Comparison of ENCODE assay signal across 1 cellular context in the genomic region with DNA sequence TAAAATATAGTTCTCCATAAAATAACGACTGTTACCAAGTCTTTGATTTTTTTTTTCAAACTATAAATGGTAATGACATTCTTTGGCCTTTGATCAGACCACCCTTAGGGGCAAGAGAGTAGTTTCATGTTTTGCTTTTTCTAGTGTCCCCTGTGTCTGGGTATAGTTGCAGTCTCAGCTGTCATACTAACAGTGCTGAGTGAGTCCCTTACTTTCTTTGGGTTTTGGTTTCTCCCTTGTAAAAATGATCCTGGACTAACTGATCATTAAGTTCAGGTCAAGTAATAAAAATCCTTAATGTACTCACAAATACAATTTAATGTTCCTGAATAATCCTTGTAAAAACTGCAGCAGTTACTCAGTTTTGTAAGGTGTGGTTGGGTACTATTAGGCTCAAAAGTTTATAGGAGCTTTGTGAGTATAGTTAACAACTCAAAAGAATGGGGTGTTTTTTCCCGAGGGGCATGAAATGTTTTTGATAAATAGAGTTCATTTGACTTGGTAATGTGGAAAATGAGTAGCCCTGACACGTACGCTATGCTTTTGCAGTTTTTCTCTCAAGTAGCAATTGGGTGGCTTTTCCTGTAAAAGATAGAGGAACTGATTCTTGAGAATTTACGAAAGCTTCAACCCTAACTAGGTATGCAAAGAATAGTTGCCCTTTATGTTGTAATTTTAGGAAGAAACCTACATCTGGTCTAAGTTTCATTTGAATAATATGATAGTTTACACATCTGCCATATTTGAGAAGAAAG.
TF ChIP-seq lines count a peak whose summit lies in the region.

No MANE protein-coding gene starts in this region.

TF ChIP-seq in GM12878, 131 proteins besides CTCF, POLR2A, EP300 and RAD21 (continued from another document):
- TF ChIP-seq, protein P1, sequence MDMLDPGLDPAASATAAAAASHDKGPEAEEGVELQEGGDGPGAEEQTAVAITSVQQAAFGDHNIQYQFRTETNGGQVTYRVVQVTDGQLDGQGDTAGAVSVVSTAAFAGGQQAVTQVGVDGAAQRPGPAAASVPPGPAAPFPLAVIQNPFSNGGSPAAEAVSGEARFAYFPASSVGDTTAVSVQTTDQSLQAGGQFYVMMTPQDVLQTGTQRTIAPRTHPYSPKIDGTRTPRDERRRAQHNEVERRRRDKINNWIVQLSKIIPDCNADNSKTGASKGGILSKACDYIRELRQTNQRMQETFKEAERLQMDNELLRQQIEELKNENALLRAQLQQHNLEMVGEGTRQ (IDR thresholded peaks at IDR 0.05; ENCODE audit: borderline replicate concordance, low read depth, low read length) = no peak
- TF ChIP-seq ETV6 (conservative IDR thresholded peaks at IDR 0.05 in 1 of 2, IDR thresholded peaks at IDR 0.05 in 1 of 2; ENCODE audit: borderline replicate concordance in 1 of 2, low read depth in 1 of 2) (peak in 1 of 2 experiments; percentile 55; a peak in 1 of 4 replicates), SMC3 (IDR thresholded peaks at IDR 0.05; ENCODE audit: borderline replicate concordance, low read length) (no peak; the same call in 1 of the 2 replicates), ATF2 (IDR thresholded peaks at IDR 0.05; ENCODE audit: low read length) (peak; percentile 71), YY1 (IDR thresholded peaks at IDR 0.05; ENCODE audit: low read depth, low read length) (no peak), USF1 (IDR thresholded peaks at IDR 0.05; ENCODE audit: borderline replicate concordance, extremely low read length, insufficient read depth, low read depth, low read length) (no peak), RUNX3 (IDR thresholded peaks at IDR 0.05; ENCODE audit: low read length) (peak; percentile 69)
